Comparison of ENCODE assay signal across 21 cellular contexts in genomic region chr5:4938941-4939546, GRCh38.
DNase-seq lines count a peak whose midpoint lies in the region; ATAC-seq, FAIRE-seq and TF ChIP-seq lines count a peak whose summit lies in the region.
"Had no signal": no experiment of that assay in that cellular context is flagged by ENCODE, and none has a peak within 500 bp of the region (broad histone marks: within the 10 kb centered on the region; RNA-seq: fewer than 3 reads in every experiment).

No MANE protein-coding gene starts in this region.

- no peak overlapping the region for H2AFZ ChIP-seq in H1 (ENCODE audit: low read length)

- TF ChIP-seq CTCF in H1 (IDR thresholded peaks at IDR 0.05; ENCODE audit: control extremely low read depth in 1 of 3, insufficient read depth in 1 of 3, low read depth in 1 of 3, low read length in 3 of 3) (no peak), heart right ventricle (IDR thresholded peaks at IDR 0.05) (no peak)

- no peaks in the 10 kb centered on the region for H3K79me2 ChIP-seq in H1 (ENCODE audit: control insufficient read depth in 1 of 2, insufficient read depth in 2 of 2, low read length in 2 of 2)

- FAIRE-seq in H1 (lab: Jason Lieb, UNC), result no peak
- FAIRE-seq: GM12878, GM19239 had no signal

- no peak overlapping the region for H2BK20ac ChIP-seq in H1 (ENCODE audit: low read length)

- H3K4ac ChIP-seq in H1 (replicated peaks; ENCODE audit: insufficient read length, low read depth, low read length), result no peak overlapping the region

- no peak overlapping the region for H4K5ac ChIP-seq in H1 (ENCODE audit: insufficient read length, low read depth, low read length)

- peak; percentile 54 for DNase-seq in Daoy (ENCODE audit: low read depth)
- peak; percentile 9 for DNase-seq in HT1080 (ENCODE audit: low read depth)
- DNase-seq in NCI-H524 (lab: John Stamatoyannopoulos, UW), result peak; percentile 81 to 94
- DNase-seq in H1 (ENCODE audit: low read depth in 1 of 2, low spot score in 2 of 2), result no peak
- DNase-seq in dermis blood vessel endothelial cell, result no peak
- no peak for DNase-seq in AG08396 (ENCODE audit: low spot score)
- DNase-seq in heart right ventricle, result no peak
- DNase-seq: Caco-2; CD4-positive, CD25-positive, alpha-beta regulatory T cell; CD8-positive, alpha-beta T cell; DMS153; DND-41; EL; GDM1; GOT3; H7 had no signal

- H4K20me1 ChIP-seq in H1 (replicated peaks in 1 of 2; ENCODE audit: control insufficient read depth in 1 of 2, insufficient read depth in 2 of 2, low read length in 2 of 2), result no peaks in the 10 kb centered on the region
- H4K20me1 ChIP-seq: BLaER1 had no signal

- no peak for ATAC-seq in heart right ventricle
- ATAC-seq: CD8-positive, alpha-beta T cell; GM12878; HCT116 had no signal

- H4K91ac ChIP-seq in H1 (replicated peaks; ENCODE audit: insufficient read length, low read length), result no peak overlapping the region

- H3K23me2 ChIP-seq in H1 (ENCODE audit: low read depth, low read length), result no peaks in the 10 kb centered on the region

- no peak overlapping the region for H3K18ac ChIP-seq in H1 (ENCODE audit: extremely low read depth, low read length)

- H3K4me3 ChIP-seq in H1 (ENCODE audit: extremely low read depth in 1 of 4, insufficient read depth in 2 of 4, low read depth in 3 of 4, low read length in 4 of 4), result no peak overlapping the region
- H3K4me3 ChIP-seq in heart right ventricle, result no peak overlapping the region
- H3K4me3 ChIP-seq: BLaER1, GM12878 had no signal

- H4K8ac ChIP-seq in H1 (ENCODE audit: extremely low read depth, insufficient read depth, low read length), result peak overlapping the region; percentile 31; the same call in 1 of the 2 replicates

- H3K4me2 ChIP-seq in H1 (ENCODE audit: insufficient read depth in 1 of 2, low read depth in 2 of 2, low read length in 2 of 2), result no peak overlapping the region
- H3K4me2 ChIP-seq: BLaER1 had no signal

- no peaks in the 10 kb centered on the region for H3K79me1 ChIP-seq in H1 (ENCODE audit: low read depth, low read length)

- no peak overlapping the region for H3K27ac ChIP-seq in H1 (ENCODE audit: low read depth, low read length)
- H3K27ac ChIP-seq in heart right ventricle, result no peak overlapping the region
- H3K27ac ChIP-seq: BLaER1, C4-2B had no signal

- no peak for TF ChIP-seq POLR2A in H1 (IDR thresholded peaks at IDR 0.05; ENCODE audit: control extremely low read depth in 1 of 2, low read depth in 2 of 2, low read length in 2 of 2)

- H3K56ac ChIP-seq in H1 (replicated peaks; ENCODE audit: insufficient read length, low read depth, low read length), result no peak overlapping the region

- no peak overlapping the region for H3K9ac ChIP-seq in H1 (replicated peaks in 1 of 4; ENCODE audit: extremely low read depth in 1 of 4, low read depth in 3 of 4, low read length in 3 of 4)
- H3K9ac ChIP-seq: BLaER1 had no signal

- H3K27me3 ChIP-seq in H1 (replicated peaks in 1 of 4; ENCODE audit: control insufficient read depth in 3 of 4, extremely low read depth in 1 of 4, insufficient read depth in 3 of 4, low read length in 3 of 4) (no peaks in the 10 kb centered on the region), heart right ventricle (peaks cover 0 to 21% (median 0%) of the 10 kb centered on the region in 7 donors)
- H3K27me3 ChIP-seq: BLaER1 had no signal

- H3K23ac ChIP-seq in H1 (ENCODE audit: insufficient read length), result no peak overlapping the region

- no peak for TF ChIP-seq RAD21 in H1 (IDR thresholded peaks at IDR 0.05 in 1 of 2, conservative IDR thresholded peaks at IDR 0.05 in 1 of 2; ENCODE audit: low read depth in 2 of 2, low read length in 2 of 2)

- no peak overlapping the region for H2AK5ac ChIP-seq in H1 (ENCODE audit: low read depth, low read length)

- CTCF ChIA-PET in H1 (lab: Charles Lee; ENCODE audit: partially characterized antibody), result interaction anchor here (0.7 to 1.2 kb wide), 2 partner anchors 18 to 60 kb away, joined by 3 read pairs; no protein-coding TSS in a partner anchor

- no peak overlapping the region for H2BK5ac ChIP-seq in H1 (ENCODE audit: low read depth, low read length)

- no peaks in the 10 kb centered on the region for H3K9me3 ChIP-seq in H1 (ENCODE audit: insufficient read depth in 2 of 2, low read depth in 1 of 2, low read length in 1 of 2)
- no peaks in the 10 kb centered on the region for H3K9me3 ChIP-seq in heart right ventricle
- H3K9me3 ChIP-seq: BLaER1, Caco-2 had no signal

- no peak overlapping the region for H2BK120ac ChIP-seq in H1 (replicated peaks; ENCODE audit: low read depth, low read length)

- H3K36me3 ChIP-seq in H1 (ENCODE audit: control insufficient read depth in 2 of 4, insufficient read depth in 4 of 4, low read length in 3 of 4) (no peaks in the 10 kb centered on the region), heart right ventricle (no peaks in the 10 kb centered on the region)
- H3K36me3 ChIP-seq: BLaER1 had no signal

- H2BK12ac ChIP-seq in H1 (ENCODE audit: low read depth, low read length), result no peak overlapping the region

- H2BK15ac ChIP-seq in H1 (ENCODE audit: low read length), result no peak overlapping the region

- no peak overlapping the region for H3K14ac ChIP-seq in H1 (ENCODE audit: insufficient read length)

- TF ChIP-seq EP300 in H1 (IDR thresholded peaks at IDR 0.05; ENCODE audit: borderline replicate concordance in 1 of 2, low read depth in 2 of 2, low read length in 2 of 2), result no peak

- POLR2A ChIA-PET in H1 (lab: Charles Lee; ENCODE audit: partially characterized antibody), result no interaction called here

- peaks cover 0 to 5% (median 4%) of the 10 kb centered on the region in 4 experiments; a peak in 5 of 7 replicates for H3K4me1 ChIP-seq in H1 (replicated peaks in 1 of 4; ENCODE audit: control insufficient read depth in 3 of 4, insufficient read depth in 4 of 4, low read length in 3 of 4)
- H3K4me1 ChIP-seq in heart right ventricle, result no peaks in the 10 kb centered on the region
- H3K4me1 ChIP-seq: BLaER1, Caco-2 had no signal

- WGBS in H1 (ENCODE audit: extremely low coverage in 1 of 2, insufficient coverage in 1 of 2, insufficient read length in 1 of 2, insufficient replicate concordance in 2 of 2, low coverage in 1 of 2, low lambda C conversion rate in 2 of 2, missing lambda C conversion rate in 1 of 2), 2 experiments, result 85% methylated on average over 11 of the region's 11 CpGs; no CpG with 5 or more reads in 1 of the 2 experiments
- 73 to 76% methylated on average over 11 of the region's 11 CpGs for WGBS in heart right ventricle, 2 donors

- intact Hi-C loops in heart right ventricle (cut with DNase I), result loop anchor here in 1 of 10 donors (5.0 kb wide), 1 partner anchor 57 kb away; no protein-coding TSS in a partner anchor

TF ChIP-seq in H1, 55 proteins besides CTCF, POLR2A, EP300 and RAD21:
- TF ChIP-seq JUN (IDR thresholded peaks at IDR 0.05; ENCODE audit: low read depth, low read length) (no peak), BRCA1 (IDR thresholded peaks at IDR 0.05; ENCODE audit: low read depth, low read length) (no peak), EGR1 (IDR thresholded peaks at IDR 0.05; ENCODE audit: borderline replicate concordance, low read depth, low read length) (no peak), PHF8 (conservative IDR thresholded peaks at IDR 0.05; ENCODE audit: low read depth, low read length) (no peak), TEAD4 (IDR thresholded peaks at IDR 0.05; ENCODE audit: low read depth, low read length) (no peak), CHD2 (IDR thresholded peaks at IDR 0.05; ENCODE audit: low read length) (no peak), HDAC2 (IDR thresholded peaks at IDR 0.05; ENCODE audit: borderline replicate concordance in 1 of 2, low read depth in 2 of 2, low read length in 2 of 2) (no peak), GABPA (IDR thresholded peaks at IDR 0.05; ENCODE audit: borderline replicate concordance, insufficient read depth, low read length) (no peak), GTF2F1 (IDR thresholded peaks at IDR 0.05; ENCODE audit: borderline replicate concordance, low read depth, low read length) (no peak), TAF7 (optimal IDR thresholded peaks at IDR 0.05; ENCODE audit: borderline replicate concordance, low read depth, low read length) (no peak), SRF (IDR thresholded peaks at IDR 0.05; ENCODE audit: low read depth, low read length) (no peak), ZNF274 (IDR thresholded peaks at IDR 0.05; ENCODE audit: borderline replicate concordance, extremely low read depth, low read length) (no peak)

Comparison
In these comparisons a context has a peak if more than half of its experiments do, and no peak if none do; other contexts are left out.
1. DNase-seq: peak in Daoy (single experiment), HT1080 (single experiment) and NCI-H524 (2 of 2); none in H1 (0 of 2), dermis blood vessel endothelial cell (single experiment), AG08396 (single experiment) and heart right ventricle (0 of 2).